ENCODE assay signal across 7 cellular contexts in genomic region chr9:21591221-21592062, GRCh38.
DNase-seq lines count a peak whose midpoint lies in the region; ATAC-seq and TF ChIP-seq lines count a peak whose summit lies in the region.

No MANE protein-coding gene starts in this region.

- DNase-seq in NCI-H226 (peak; percentile 81), left ventricle myocardium inferior (peak; percentile 13), retina (no peak)
- peak; percentile 22 for DNase-seq in activated T-helper 9 cell treated with anti-CD3 and anti-CD28 coated beads, Interleukin-2, amount 50 U/mL, for 16 hours (ENCODE audit: low read depth)
- peak; percentile 16 to 50 (median 38) for DNase-seq in stimulated activated CD4-positive, alpha-beta T cell treated with anti-CD3 and anti-CD28 coated beads, Interleukin-1b, Interleukin-23, amount 100 ng/mL, for 24 hours (ENCODE audit: low read depth in 4 of 4, low spot score in 1 of 4)

- peaks cover 13% of the 10 kb centered on the region for H3K27me3 ChIP-seq in left ventricle myocardium inferior (ENCODE audit: low read depth)

- no peaks in the 10 kb centered on the region for H3K4me1 ChIP-seq in left ventricle myocardium inferior

- H3K4me3 ChIP-seq in left ventricle myocardium inferior = no peak overlapping the region

- no peak overlapping the region for H3K27ac ChIP-seq in left ventricle myocardium inferior (replicated peaks)

- no peaks in the 10 kb centered on the region for H3K9me3 ChIP-seq in left ventricle myocardium inferior (replicated peaks)

- ATAC-seq in GM21619 (IDR thresholded peaks at IDR 0.05; ENCODE audit: unreplicated experiment) = peak; percentile 83
- ATAC-seq in HG03342 (IDR thresholded peaks at IDR 0.05; ENCODE audit: unreplicated experiment) = no peak

- intact Hi-C loops in left ventricle myocardium inferior (cut with micrococcal nuclease) = no loop called here

- no peaks in the 10 kb centered on the region for H3K36me3 ChIP-seq in left ventricle myocardium inferior

- no peak for TF ChIP-seq CTCF in left ventricle myocardium inferior (IDR thresholded peaks at IDR 0.05; ENCODE audit: borderline replicate concordance)
